In the genomic region with DNA sequence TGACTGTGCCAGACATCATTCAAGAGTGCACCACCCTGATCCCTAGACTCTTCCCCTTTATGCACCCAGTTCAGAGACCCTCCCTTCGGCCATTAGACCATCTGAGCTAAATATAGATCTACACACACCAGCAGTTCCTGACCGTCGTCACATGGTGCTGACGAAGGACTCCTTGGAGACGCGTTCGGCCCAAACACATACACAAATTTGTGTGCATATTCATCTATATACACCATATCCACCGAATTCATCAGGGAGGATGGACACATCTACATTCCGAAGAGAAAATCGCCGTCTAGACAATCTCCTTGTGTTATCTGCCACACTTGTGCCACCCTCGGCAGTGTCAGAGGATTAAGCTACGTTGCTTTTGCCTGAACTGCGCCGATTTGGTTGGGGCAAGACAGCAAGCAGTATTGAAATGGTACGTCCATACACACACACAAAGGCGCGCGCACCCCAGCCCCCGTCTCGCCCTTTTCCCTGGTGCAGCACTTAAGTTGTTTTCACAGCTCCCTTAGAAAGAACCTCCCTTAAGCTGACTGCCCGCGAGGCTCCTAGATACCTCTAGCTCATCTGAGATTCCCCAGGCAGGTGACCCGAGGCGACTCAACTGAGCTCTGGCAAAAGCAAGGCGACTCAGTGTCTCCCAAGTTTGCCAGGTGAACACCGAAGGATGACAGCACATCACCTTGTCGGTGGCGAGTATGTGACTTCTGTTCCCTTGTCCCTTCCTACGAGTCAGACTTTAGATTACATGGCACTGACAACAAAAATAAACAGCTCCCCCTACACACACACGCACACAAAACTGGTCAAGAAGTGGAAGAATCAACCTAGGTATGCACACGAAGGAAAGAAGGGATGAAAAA, we compare ENCODE assay signal across 8 cellular contexts. TPM values are rescaled to one million over a fixed set of nuclear protein-coding genes. Genes with fewer than 3 reads are reported as not detected.
A peak's percentile ranks its signal among the peaks of the same experiment; 100 is the strongest.
DNase-seq lines count a peak whose midpoint lies in the region; ATAC-seq, FAIRE-seq and TF ChIP-seq lines count a peak whose summit lies in the region.

No MANE protein-coding gene starts in this region.

- peak overlapping the region; percentile 75 for H3K9ac ChIP-seq in OCI-LY3 (ENCODE audit: low read length)

- DNase-seq in GM13976 (ENCODE audit: low spot score) = peak; percentile 21
- peak; percentile 46 to 71 (median 67) for DNase-seq in heart left ventricle
- DNase-seq in omental fat pad (ENCODE audit: low spot score) = peak; percentile 37
- no peak for DNase-seq in vagina (ENCODE audit: extremely low spot score in 2 of 2)
- DNase-seq in GM19239 (ENCODE audit: insufficient read length, low spot score) = no peak

- H3K4me2 ChIP-seq in OCI-LY3 (ENCODE audit: low read length) = peak overlapping the region; percentile 94

- peaks cover 2% of the 10 kb centered on the region for H3K36me3 Mint-ChIP-seq in activated naive CD8-positive, alpha-beta T cell

- H3K4me1 ChIP-seq in OCI-LY3 (ENCODE audit: low read length) (peaks cover 23% of the 10 kb centered on the region), heart left ventricle (peaks cover 0 to 46% (median 21%) of the 10 kb centered on the region in 12 donors), vagina (peaks cover 29% of the 10 kb centered on the region)

- H3K27me3 Mint-ChIP-seq in activated naive CD8-positive, alpha-beta T cell = no peaks in the 10 kb centered on the region

- H3K9me3 ChIP-seq in OCI-LY3 (ENCODE audit: insufficient read depth, low read length) (no peaks in the 10 kb centered on the region), heart left ventricle (no peaks in the 10 kb centered on the region), vagina (no peaks in the 10 kb centered on the region)

- intact Hi-C loops in heart left ventricle (cut with DNase I) = loop anchor here in 4 of 10 donors (2.0 to 10.0 kb wide), 6 partner anchors 94 to 374 kb away; no protein-coding TSS in a partner anchor
- intact Hi-C loops in vagina (cut with DNase I) = no loop called here

- peaks cover 38% of the 10 kb centered on the region for H3K79me2 ChIP-seq in OCI-LY3 (ENCODE audit: low read length)

- no peaks in the 10 kb centered on the region for H3K9me3 Mint-ChIP-seq in activated naive CD8-positive, alpha-beta T cell (ENCODE audit: low read depth)

- peaks cover 46% of the 10 kb centered on the region for H3K4me1 Mint-ChIP-seq in activated naive CD8-positive, alpha-beta T cell (ENCODE audit: low read depth)

- 0 to 1% (median 0%) methylated on average over 29 to 32 of the region's 32 CpGs for WGBS in heart left ventricle, 4 donors

- TF ChIP-seq POLR2A in heart left ventricle (IDR thresholded peaks at IDR 0.05) (no peak), vagina (IDR thresholded peaks at IDR 0.05) (no peak)

- H3K27me3 ChIP-seq in OCI-LY3 (ENCODE audit: low read depth, low read length) = no peaks in the 10 kb centered on the region
- H3K27me3 ChIP-seq in heart left ventricle = no peaks in the 10 kb centered on the region
- no peaks in the 10 kb centered on the region for H3K27me3 ChIP-seq in vagina

- no peaks in the 10 kb centered on the region; the same call in 1 of the 2 replicates for H4K20me1 ChIP-seq in OCI-LY3 (ENCODE audit: insufficient read depth, low read length)

- H3K4me3 ChIP-seq in OCI-LY3 (ENCODE audit: low read length) = peak overlapping the region; percentile 96
- peak overlapping the region; percentile 70 to 96 (median 87) for H3K4me3 ChIP-seq in heart left ventricle
- peak overlapping the region; percentile 57 to 89 for H3K4me3 ChIP-seq in vagina

- H2AFZ ChIP-seq in OCI-LY3 (ENCODE audit: low read depth, low read length) = peak overlapping the region; percentile 94

- H3K36me3 ChIP-seq in OCI-LY3 (replicated peaks; ENCODE audit: low read depth, low read length) (no peaks in the 10 kb centered on the region), heart left ventricle (no peaks in the 10 kb centered on the region), vagina (no peaks in the 10 kb centered on the region)

- TF ChIP-seq CTCF in GM13976 (IDR thresholded peaks at IDR 0.05; ENCODE audit: borderline replicate concordance, control extremely low read depth, extremely low read depth, insufficient read depth, missing control alignments) = no peak
- TF ChIP-seq CTCF in OCI-LY3 (IDR thresholded peaks at IDR 0.05; ENCODE audit: low read depth, low read length) = no peak
- no peak for TF ChIP-seq CTCF in heart left ventricle (IDR thresholded peaks at IDR 0.05)
- no peak for TF ChIP-seq CTCF in omental fat pad (IDR thresholded peaks at IDR 0.05)
- TF ChIP-seq CTCF in vagina (IDR thresholded peaks at IDR 0.05) = no peak

- ATAC-seq in heart left ventricle (peak; percentile 63 to 77 (median 67)), omental fat pad (ENCODE audit: low FRiP score) (peak; percentile 20), GM21529 (IDR thresholded peaks at IDR 0.05; ENCODE audit: unreplicated experiment) (no peak)

- peak overlapping the region; percentile 99 for H3K4me3 Mint-ChIP-seq in activated naive CD8-positive, alpha-beta T cell

- H3K27ac ChIP-seq in OCI-LY3 (ENCODE audit: low read length) (peak overlapping the region; percentile 89), heart left ventricle (peak overlapping the region; percentile 62 to 94 (median 86)), vagina (peak overlapping the region; percentile 89)

- H3K27ac Mint-ChIP-seq in activated naive CD8-positive, alpha-beta T cell = peak overlapping the region; percentile 93

- in situ Hi-C loops in GM13976 (cut with MboI; ENCODE audit: low sequenced_read_pairs, unreplicated experiment) = loop anchor here (10.0 kb wide), 1 partner anchor 374 kb away; no protein-coding TSS in a partner anchor

- no peak for FAIRE-seq in GM19239 (lab: Jason Lieb, UNC)

RNA-seq across cellular contexts. Expression of a gene that starts 1.0 kb away (rescaled TPM):
- total RNA-seq in heart left ventricle (10 to 100 TPM in 1 of 9 donors, 1 to 10 TPM in 8; 1.8 to 11.9 (median 3.2) TPM), omental fat pad (10 to 100 TPM; 35.0 to 56.7 (median 50.2) TPM), vagina (13.5 TPM)
- polyA plus RNA-seq in heart left ventricle = 1 to 10 TPM; 1.5 to 2.5 TPM

Comparison
In these comparisons a context has a peak if more than half of its experiments do, and no peak if none do; other contexts are left out.
1. DNase-seq: peak in GM13976 (single experiment), heart left ventricle (5 of 5) and omental fat pad (single experiment); none in vagina (0 of 2) and GM19239 (single experiment).
2. Peak in every context shown above with its lines, with median percentiles within 50 percentile points of each other: H3K27ac ChIP-seq and H3K4me3 ChIP-seq.